8 cellular contexts compared by ENCODE assay signal in the genomic region with DNA sequence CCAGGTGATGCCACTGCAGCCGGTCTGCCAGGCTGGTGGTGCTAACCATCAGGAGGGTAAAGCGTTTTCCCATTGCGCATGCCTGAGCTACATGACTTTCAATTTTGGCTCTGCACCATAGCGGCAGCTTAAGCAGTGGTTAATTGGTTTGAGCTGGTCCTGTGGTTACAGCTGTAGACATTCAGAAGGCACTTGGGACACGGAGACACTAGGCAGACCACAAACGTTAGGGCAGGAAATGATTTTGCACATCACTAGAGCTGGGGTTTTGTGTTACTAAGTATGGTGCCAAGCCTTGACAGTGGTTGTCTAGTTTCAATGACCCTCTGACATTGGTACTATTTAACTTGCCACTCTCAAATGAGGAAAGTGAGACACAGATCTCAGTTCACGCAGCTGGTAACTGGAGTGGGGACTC. TPM values are rescaled to one million over a fixed set of nuclear protein-coding genes. Genes with fewer than 3 reads are reported as not detected.
A peak's percentile ranks its signal among the peaks of the same experiment; 100 is the strongest.
DNase-seq lines count a peak whose midpoint lies in the region; ATAC-seq and TF ChIP-seq lines count a peak whose summit lies in the region.

No MANE protein-coding gene starts in this region.

- peak overlapping the region; percentile 47 for H3K4me2 ChIP-seq in DND-41 (ENCODE audit: insufficient read depth, low read length)

- H4K20me1 ChIP-seq in DND-41 (ENCODE audit: insufficient read depth, low read length): no peaks in the 10 kb centered on the region

- peaks cover 3% of the 10 kb centered on the region for H3K9me3 ChIP-seq in DND-41 (ENCODE audit: insufficient read depth, low read length, severe bottlenecking)

- no peaks in the 10 kb centered on the region for H3K36me3 Mint-ChIP-seq in WTC11

- H3K79me2 ChIP-seq in DND-41 (ENCODE audit: insufficient read depth, low read length): no peaks in the 10 kb centered on the region

- peak; percentile 98 for ATAC-seq in DND-41 (ENCODE audit: insufficient read depth, low read depth)
- peak; percentile 99 for ATAC-seq in GM21423 (IDR thresholded peaks at IDR 0.05; ENCODE audit: unreplicated experiment)
- no peak for ATAC-seq in WTC11

- peak overlapping the region in 1 of 2 experiments; percentile 12; a peak in 1 of 4 replicates for H3K4me3 ChIP-seq in DND-41 (ENCODE audit: low read depth in 1 of 2, low read length in 2 of 2)

- POLR2A ChIA-PET in WTC11 (lab: Charles Lee): no interaction called here

- H3K27me3 Mint-ChIP-seq in WTC11 (ENCODE audit: low read depth): no peaks in the 10 kb centered on the region; the same call in 1 of the 2 replicates

- no peaks in the 10 kb centered on the region for H3K36me3 ChIP-seq in DND-41 (ENCODE audit: insufficient read depth, low read length)

- TF ChIP-seq CTCF in DND-41 (IDR thresholded peaks at IDR 0.05; ENCODE audit: borderline replicate concordance, extremely low read depth, low read length, poor library complexity, severe bottlenecking) (no peak), WTC11 (IDR thresholded peaks at IDR 0.05) (no peak)

- no peak overlapping the region for H3K27ac Mint-ChIP-seq in WTC11

- no peak overlapping the region for H3K4me3 Mint-ChIP-seq in WTC11

- no peaks in the 10 kb centered on the region for H3K9me3 Mint-ChIP-seq in WTC11

- H2AFZ ChIP-seq in DND-41 (ENCODE audit: low read depth, low read length): peak overlapping the region; percentile 57

- H3K4me1 Mint-ChIP-seq in WTC11: no peaks in the 10 kb centered on the region

- H3K4me1 ChIP-seq in DND-41 (ENCODE audit: insufficient read depth, low read length): peaks cover 42% of the 10 kb centered on the region

- peak overlapping the region; percentile 89 for H3K27ac ChIP-seq in DND-41 (ENCODE audit: low read length)
- H3K27ac ChIP-seq in substantia nigra (ENCODE audit: low read depth, low read length, poor library complexity, severe bottlenecking): no peak overlapping the region

- H3K9ac ChIP-seq in DND-41 (ENCODE audit: low read depth, low read length): peak overlapping the region; percentile 39

- peak; percentile 93 for DNase-seq in DND-41
- peak; percentile 27 for DNase-seq in HT1080 (ENCODE audit: low read depth)
- DNase-seq in activated CD4-positive, alpha-beta T cell treated with anti-CD3 and anti-CD28 coated beads for 4 hours: peak; percentile 4 to 17
- peak; percentile 93 for DNase-seq in myocyte (ENCODE audit: low read depth)
- DNase-seq in WTC11 (ENCODE audit: low spot score): no peak
- no peak for DNase-seq in substantia nigra (lab: John Stamatoyannopoulos, UW)
- no peak for DNase-seq in HuH-7 (ENCODE audit: low spot score)

- H3K27me3 ChIP-seq in DND-41 (ENCODE audit: insufficient read depth, low read length, poor library complexity): no peaks in the 10 kb centered on the region

- CTCF ChIA-PET in WTC11 (lab: Charles Lee): no interaction called here

TF ChIP-seq in WTC11, 78 proteins besides CTCF, POLR2A, EP300 and RAD21 (continues in another document):
- TF ChIP-seq CBFB (CRISPR knock-in tag; IDR thresholded peaks at IDR 0.05; ENCODE audit: low read depth) (no peak), NFATC4 (CRISPR knock-in tag; IDR thresholded peaks at IDR 0.05) (no peak), SMAD4 (CRISPR knock-in tag; IDR thresholded peaks at IDR 0.05) (no peak), ZNF396 (CRISPR knock-in tag; IDR thresholded peaks at IDR 0.05; ENCODE audit: borderline replicate concordance) (no peak), GRHL2 (CRISPR knock-in tag; IDR thresholded peaks at IDR 0.05; ENCODE audit: insufficient replicate concordance, severe bottlenecking) (no peak), CREB1 (CRISPR knock-in tag; IDR thresholded peaks at IDR 0.05) (no peak), NFYB (CRISPR knock-in tag; conservative IDR thresholded peaks at IDR 0.05; ENCODE audit: low read depth) (no peak)
- TF ChIP-seq, protein P1, sequence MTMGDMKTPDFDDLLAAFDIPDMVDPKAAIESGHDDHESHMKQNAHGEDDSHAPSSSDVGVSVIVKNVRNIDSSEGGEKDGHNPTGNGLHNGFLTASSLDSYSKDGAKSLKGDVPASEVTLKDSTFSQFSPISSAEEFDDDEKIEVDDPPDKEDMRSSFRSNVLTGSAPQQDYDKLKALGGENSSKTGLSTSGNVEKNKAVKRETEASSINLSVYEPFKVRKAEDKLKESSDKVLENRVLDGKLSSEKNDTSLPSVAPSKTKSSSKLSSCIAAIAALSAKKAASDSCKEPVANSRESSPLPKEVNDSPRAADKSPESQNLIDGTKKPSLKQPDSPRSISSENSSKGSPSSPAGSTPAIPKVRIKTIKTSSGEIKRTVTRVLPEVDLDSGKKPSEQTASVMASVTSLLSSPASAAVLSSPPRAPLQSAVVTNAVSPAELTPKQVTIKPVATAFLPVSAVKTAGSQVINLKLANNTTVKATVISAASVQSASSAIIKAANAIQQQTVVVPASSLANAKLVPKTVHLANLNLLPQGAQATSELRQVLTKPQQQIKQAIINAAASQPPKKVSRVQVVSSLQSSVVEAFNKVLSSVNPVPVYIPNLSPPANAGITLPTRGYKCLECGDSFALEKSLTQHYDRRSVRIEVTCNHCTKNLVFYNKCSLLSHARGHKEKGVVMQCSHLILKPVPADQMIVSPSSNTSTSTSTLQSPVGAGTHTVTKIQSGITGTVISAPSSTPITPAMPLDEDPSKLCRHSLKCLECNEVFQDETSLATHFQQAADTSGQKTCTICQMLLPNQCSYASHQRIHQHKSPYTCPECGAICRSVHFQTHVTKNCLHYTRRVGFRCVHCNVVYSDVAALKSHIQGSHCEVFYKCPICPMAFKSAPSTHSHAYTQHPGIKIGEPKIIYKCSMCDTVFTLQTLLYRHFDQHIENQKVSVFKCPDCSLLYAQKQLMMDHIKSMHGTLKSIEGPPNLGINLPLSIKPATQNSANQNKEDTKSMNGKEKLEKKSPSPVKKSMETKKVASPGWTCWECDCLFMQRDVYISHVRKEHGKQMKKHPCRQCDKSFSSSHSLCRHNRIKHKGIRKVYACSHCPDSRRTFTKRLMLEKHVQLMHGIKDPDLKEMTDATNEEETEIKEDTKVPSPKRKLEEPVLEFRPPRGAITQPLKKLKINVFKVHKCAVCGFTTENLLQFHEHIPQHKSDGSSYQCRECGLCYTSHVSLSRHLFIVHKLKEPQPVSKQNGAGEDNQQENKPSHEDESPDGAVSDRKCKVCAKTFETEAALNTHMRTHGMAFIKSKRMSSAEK (CRISPR knock-in tag; IDR thresholded peaks at IDR 0.05; ENCODE audit: borderline replicate concordance): no peak
- TF ChIP-seq, protein P2, sequence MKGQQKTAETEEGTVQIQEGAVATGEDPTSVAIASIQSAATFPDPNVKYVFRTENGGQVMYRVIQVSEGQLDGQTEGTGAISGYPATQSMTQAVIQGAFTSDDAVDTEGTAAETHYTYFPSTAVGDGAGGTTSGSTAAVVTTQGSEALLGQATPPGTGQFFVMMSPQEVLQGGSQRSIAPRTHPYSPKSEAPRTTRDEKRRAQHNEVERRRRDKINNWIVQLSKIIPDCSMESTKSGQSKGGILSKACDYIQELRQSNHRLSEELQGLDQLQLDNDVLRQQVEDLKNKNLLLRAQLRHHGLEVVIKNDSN (CRISPR knock-in tag; IDR thresholded peaks at IDR 0.05): no peak
- TF ChIP-seq, protein P3, sequence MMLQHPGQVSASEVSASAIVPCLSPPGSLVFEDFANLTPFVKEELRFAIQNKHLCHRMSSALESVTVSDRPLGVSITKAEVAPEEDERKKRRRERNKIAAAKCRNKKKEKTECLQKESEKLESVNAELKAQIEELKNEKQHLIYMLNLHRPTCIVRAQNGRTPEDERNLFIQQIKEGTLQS (CRISPR knock-in tag; conservative IDR thresholded peaks at IDR 0.05): no peak
- TF ChIP-seq, protein P4, sequence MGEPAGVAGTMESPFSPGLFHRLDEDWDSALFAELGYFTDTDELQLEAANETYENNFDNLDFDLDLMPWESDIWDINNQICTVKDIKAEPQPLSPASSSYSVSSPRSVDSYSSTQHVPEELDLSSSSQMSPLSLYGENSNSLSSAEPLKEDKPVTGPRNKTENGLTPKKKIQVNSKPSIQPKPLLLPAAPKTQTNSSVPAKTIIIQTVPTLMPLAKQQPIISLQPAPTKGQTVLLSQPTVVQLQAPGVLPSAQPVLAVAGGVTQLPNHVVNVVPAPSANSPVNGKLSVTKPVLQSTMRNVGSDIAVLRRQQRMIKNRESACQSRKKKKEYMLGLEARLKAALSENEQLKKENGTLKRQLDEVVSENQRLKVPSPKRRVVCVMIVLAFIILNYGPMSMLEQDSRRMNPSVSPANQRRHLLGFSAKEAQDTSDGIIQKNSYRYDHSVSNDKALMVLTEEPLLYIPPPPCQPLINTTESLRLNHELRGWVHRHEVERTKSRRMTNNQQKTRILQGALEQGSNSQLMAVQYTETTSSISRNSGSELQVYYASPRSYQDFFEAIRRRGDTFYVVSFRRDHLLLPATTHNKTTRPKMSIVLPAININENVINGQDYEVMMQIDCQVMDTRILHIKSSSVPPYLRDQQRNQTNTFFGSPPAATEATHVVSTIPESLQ (CRISPR knock-in tag; IDR thresholded peaks at IDR 0.05): no peak

RNA-seq across cellular contexts. Expression of a gene that starts 28.9 kb away (rescaled TPM):
- 54.0 and 63.4 TPM in 2 replicates for total RNA-seq in HT1080 (2014; rRNA removed; shearing (Covaris generic))
- polyA plus RNA-seq in HT1080 (2015; cell fraction: cytosol; rRNA removed): 54.4 and 62.6 TPM in 2 replicates
- 66.2 and 68.9 TPM in 2 replicates for polyA plus RNA-seq in HT1080 (2015; cell fraction: nucleus; rRNA removed)
- 42.9 and 51.2 TPM in 2 replicates for total RNA-seq in myocyte
- polyA plus RNA-seq in myocyte (2012): 26.1 TPM
- 47.4 to 54.0 TPM (median 48.9 TPM) in 3 replicates for total RNA-seq in WTC11 (2021)

Comparison
In these comparisons a context has a peak if more than half of its experiments do, and no peak if none do; other contexts are left out.
1. DNase-seq: peak in DND-41 (single experiment), HT1080 (single experiment), activated CD4-positive, alpha-beta T cell treated with anti-CD3 and anti-CD28 coated beads for 4 hours (2 of 2) and myocyte (single experiment); none in WTC11 (single experiment), substantia nigra (0 of 49) and HuH-7 (single experiment).